Comparison of ENCODE assay signal across 31 cellular contexts in genomic region chr17:28501421-28502284, GRCh38. TPM values are rescaled to one million over a fixed set of nuclear protein-coding genes. Genes with fewer than 3 reads are reported as not detected.
A peak's percentile ranks its signal among the peaks of the same experiment; 100 is the strongest.
DNase-seq lines count a peak whose midpoint lies in the region; ATAC-seq and TF ChIP-seq lines count a peak whose summit lies in the region.
"Had no signal": no experiment of that assay in that cellular context is flagged by ENCODE, and none has a peak within 500 bp of the region (broad histone marks: within the 10 kb centered on the region; RNA-seq: fewer than 3 reads in every experiment).

No MANE protein-coding gene starts in this region.

- no peaks in the 10 kb centered on the region for H3K9me3 ChIP-seq in BLaER1
- no peaks in the 10 kb centered on the region for H3K9me3 ChIP-seq in mucosa of descending colon
- H3K9me3 ChIP-seq: heart left ventricle, MG63 had no signal

- H3K36me3 ChIP-seq in BLaER1 (no peaks in the 10 kb centered on the region), mucosa of descending colon (ENCODE audit: low read depth) (no peaks in the 10 kb centered on the region)
- H3K36me3 ChIP-seq: heart left ventricle, MG63 had no signal

- no peaks in the 10 kb centered on the region for H4K20me1 ChIP-seq in BLaER1

- H3K4me2 ChIP-seq in BLaER1, result peak overlapping the region; percentile 80

- H3K27ac ChIP-seq in BLaER1 (peak overlapping the region; percentile 80), RWPE1 (peak overlapping the region; percentile 32)
- H3K27ac ChIP-seq: heart left ventricle had no signal

- CTCF ChIA-PET in RWPE1 (lab: Yijun Ruan, JAX), result no interaction called here

- TF ChIP-seq CTCF in RWPE1 (conservative IDR thresholded peaks at IDR 0.05; ENCODE audit: low read depth), result no peak
- no peak for TF ChIP-seq CTCF in mucosa of descending colon (IDR thresholded peaks at IDR 0.05)

- intact Hi-C loops in mucosa of descending colon (cut with DNase I, micrococcal nuclease), result no loop called here

- no peaks in the 10 kb centered on the region for H3K27me3 ChIP-seq in BLaER1
- H3K27me3 ChIP-seq: MG63 had no signal

- peak overlapping the region; percentile 49 for H3K9ac ChIP-seq in BLaER1

- ATAC-seq in GM19395 (IDR thresholded peaks at IDR 0.05; ENCODE audit: unreplicated experiment) (peak; percentile 25), mucosa of descending colon (peak; percentile 64), GM21360 (IDR thresholded peaks at IDR 0.05; ENCODE audit: unreplicated experiment) (no peak), GM21515 (IDR thresholded peaks at IDR 0.05; ENCODE audit: unreplicated experiment) (no peak)
- ATAC-seq: HepG2 had no signal

- peaks cover 68% of the 10 kb centered on the region for H3K4me1 ChIP-seq in BLaER1
- H3K4me1 ChIP-seq in mucosa of descending colon (ENCODE audit: low read depth), result peaks cover 37% of the 10 kb centered on the region

- H3K4me3 ChIP-seq in BLaER1 (no peak overlapping the region), mucosa of descending colon (no peak overlapping the region)
- H3K4me3 ChIP-seq: heart left ventricle, MG63 had no signal

- POLR2A ChIA-PET in RWPE1 (lab: Yijun Ruan, JAX; ENCODE audit: low non-redundant PET), result no interaction called here

- DNase-seq in RWPE1 (ENCODE audit: low spot score) (no peak), mucosa of descending colon (peak in 1 of 3 donors; percentile 48), dedifferentiated amniotic fluid mesenchymal stem cell (ENCODE audit: extremely low spot score) (no peak), activated gamma-delta T cell (lab: John Stamatoyannopoulos, UW) (no peak)
- DNase-seq: activated CD4-positive, alpha-beta T cell treated with anti-CD3 and anti-CD28 coated beads for 4 hours; activated naive CD4-positive, alpha-beta T cell; activated T-cell treated with anti-CD3 and anti-CD28 coated beads, Interleukin-2, amount 50 U/mL, for 24 hours; C1 segment of cervical spinal cord; effector CD8-positive, alpha-beta T cell; EL; mesendoderm; MG63; naive B cell; NCI-H2029 treated with DMSO at 0.1 percent for 48 hours; NCI-H446; NK-92 treated with Interleukin-12 subunit alpha and Interleukin-12 subunit beta, amount 100 ng/mL, for 24 hours; occipital lobe; stimulated activated CD4-positive, alpha-beta T cell treated with anti-CD3 and anti-CD28 coated beads, Interleukin-1b, Interleukin-23, amount 100 ng/mL, for 48 hours had no signal

RNA-seq across cellular contexts. Expression of gene FOXN1, which starts 4.5 kb away (rescaled TPM):
- total RNA-seq in mucosa of descending colon, result under 1 TPM in 2 of 3 donors, not detected in 1; 0.46 to 0.69 TPM
- total RNA-seq: activated CD8-positive, alpha-beta memory T cell treated with anti-CD3 and anti-CD28 coated beads for 36 hours; chondrocyte; epithelial cell of proximal tubule; fibroblast of villous mesenchyme; heart left ventricle; HepG2; occipital lobe; SK-MEL-5; T-helper 1 cell treated with Interleukin-12 subunit alpha and Interleukin-12 subunit beta and Interleukin-4 antibody, amounts not matched to agents 30 ng/mL and 1 ng/mL, for 36 hours; temporal lobe had no signal

RNA-seq across cellular contexts. Expression of gene SLC13A2, which starts 28.2 kb away (rescaled TPM):
- total RNA-seq in mucosa of descending colon, result 10 to 100 TPM; 14.9 to 87.0 (median 17.1) TPM
- total RNA-seq: activated CD8-positive, alpha-beta memory T cell treated with anti-CD3 and anti-CD28 coated beads for 36 hours; chondrocyte; epithelial cell of proximal tubule; fibroblast of villous mesenchyme; heart left ventricle; HepG2; occipital lobe; SK-MEL-5; T-helper 1 cell treated with Interleukin-12 subunit alpha and Interleukin-12 subunit beta and Interleukin-4 antibody, amounts not matched to agents 30 ng/mL and 1 ng/mL, for 36 hours; temporal lobe had no signal

RNA-seq across cellular contexts. Expression of gene UNC119, which starts 50.8 kb away (rescaled TPM):
- 10 to 100 TPM; 20.5 to 32.3 (median 23.2) TPM for total RNA-seq in mucosa of descending colon

Comparison
In these comparisons a context has a peak if more than half of its experiments do, and no peak if none do; other contexts are left out.
1. ATAC-seq: peak in GM19395 (single experiment) and mucosa of descending colon (single experiment); none in GM21360 (single experiment) and GM21515 (single experiment).